In the genomic region with DNA sequence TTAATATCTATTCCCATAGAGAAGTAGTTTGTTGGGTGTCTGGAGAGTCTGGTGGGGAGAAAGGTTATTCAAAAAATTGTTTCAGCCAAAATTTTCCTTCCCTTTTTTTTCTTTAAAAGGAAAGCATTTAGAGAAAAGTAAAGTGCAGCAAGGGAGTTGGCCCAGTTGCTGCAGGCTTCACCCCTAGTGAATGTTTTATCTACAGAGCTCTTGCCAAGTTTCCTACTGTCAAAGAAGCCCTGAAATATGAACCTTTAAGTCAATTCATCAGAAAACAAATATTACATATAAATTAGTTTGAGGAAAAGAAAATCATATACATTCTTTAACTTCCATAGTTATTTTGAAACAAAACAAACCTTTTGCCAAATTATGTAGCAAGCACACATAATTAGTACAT, we compare ENCODE assay signal across 32 cellular contexts. TPM values are rescaled to one million over a fixed set of nuclear protein-coding genes. Genes with fewer than 3 reads are reported as not detected.
"Had no signal": no experiment of that assay in that cellular context is flagged by ENCODE, and none has a peak within 500 bp of the region (broad histone marks: within the 10 kb centered on the region; RNA-seq: fewer than 3 reads in every experiment).

No MANE protein-coding gene starts in this region.

- H3K27me3 ChIP-seq: ascending aorta, breast epithelium, cardiac muscle cell, esophagus muscularis mucosa, gastroesophageal sphincter, heart right ventricle had no signal

- H3K36me3 ChIP-seq: ascending aorta, breast epithelium, cardiac muscle cell, esophagus muscularis mucosa, gastroesophageal sphincter, heart right ventricle had no signal

- H3K4me1 ChIP-seq: ascending aorta, breast epithelium, esophagus muscularis mucosa, gastroesophageal sphincter had no signal

- ATAC-seq: activated CD4-positive, alpha-beta T cell treated with anti-CD3 and anti-CD28 coated beads for 36 hours; activated CD8-positive, alpha-beta memory T cell treated with anti-CD3 and anti-CD28 coated beads, Interleukin-2, amount 10 ng/mL, durations not matched to agents 7 days and 5 days; activated CD8-positive, alpha-beta T cell treated with anti-CD3 and anti-CD28 coated beads, Interleukin-2, amount 10 ng/mL, durations not matched to agents 7 days and 5 days; activated naive CD8-positive, alpha-beta T cell treated with anti-CD3 and anti-CD28 coated beads, Interleukin-2, amount 50 U/mL, for 24 hours; effector memory CD8-positive, alpha-beta T cell; gastroesophageal sphincter had no signal

- H3K27ac ChIP-seq: ascending aorta, breast epithelium, cardiac muscle cell, esophagus muscularis mucosa, gastroesophageal sphincter, heart right ventricle had no signal

- H3K4me3 ChIP-seq: ascending aorta, breast epithelium, cardiac muscle cell, esophagus muscularis mucosa, gastroesophageal sphincter, heart right ventricle had no signal

- H3K9me3 ChIP-seq: ascending aorta, breast epithelium, esophagus muscularis mucosa, gastroesophageal sphincter, heart right ventricle had no signal

- DNase-seq: activated CD4-positive, alpha-beta memory T cell treated with anti-CD3 and anti-CD28 coated beads for 36 hours; activated CD4-positive, alpha-beta T cell treated with anti-CD3 and anti-CD28 coated beads for 36 hours; activated CD4-positive, alpha-beta T cell treated with anti-CD3 and anti-CD28 coated beads, Interleukin-2, amount 10 ng/mL, durations not matched to agents 24 days and 14 days; activated CD4-positive, CD25-positive, alpha-beta regulatory T cell; activated CD4-positive, CD25-positive, alpha-beta regulatory T cell treated with anti-CD3 and anti-CD28 coated beads, Interleukin-2, amount 50 U/mL, for 72 hours; activated CD8-positive, alpha-beta memory T cell treated with anti-CD3 and anti-CD28 coated beads, Interleukin-2, amount 10 ng/mL, durations not matched to agents 7 days and 5 days; activated CD8-positive, alpha-beta memory T cell treated with anti-CD3 and anti-CD28 coated beads, Interleukin-2, amount 50 U/mL, for 4 hours; activated CD8-positive, alpha-beta T cell treated with anti-CD3 and anti-CD28 coated beads, Interleukin-2, amount 10 ng/mL, durations not matched to agents 7 days and 5 days; activated effector memory CD4-positive, alpha-beta T cell treated with anti-CD3 and anti-CD28 coated beads, Interleukin-2, amount 50 U/mL, for 16 hours; activated naive CD4-positive, alpha-beta T cell treated with anti-CD3 and anti-CD28 coated beads for 36 hours; activated naive CD8-positive, alpha-beta T cell treated with anti-CD3 and anti-CD28 coated beads for 36 hours; activated naive CD8-positive, alpha-beta T cell treated with anti-CD3 and anti-CD28 coated beads, Interleukin-2, amount 50 U/mL, for 24 hours; activated T-cell treated with anti-CD3 and anti-CD28 coated beads, Interleukin-2, amount 50 U/mL, for 1 hour; activated T-cell treated with anti-CD3 and anti-CD28 coated beads, Interleukin-2, amount 50 U/mL, for 48 hours; cortex of kidney; dermis blood vessel endothelial cell; effector CD4-positive, alpha-beta T cell; effector memory CD8-positive, alpha-beta T cell; erythroblast; foreskin melanocyte; heart right ventricle; T-helper 2 cell had no signal

RNA-seq across cellular contexts. Expression of gene HMGCLL1, which starts 25.0 kb away (rescaled TPM):
- total RNA-seq: activated CD4-positive, alpha-beta memory T cell treated with anti-CD3 and anti-CD28 coated beads for 36 hours; activated CD4-positive, alpha-beta T cell treated with anti-CD3 and anti-CD28 coated beads for 36 hours; activated CD4-positive, alpha-beta T cell treated with anti-CD3 and anti-CD28 coated beads, Interleukin-2, amount 10 ng/mL, durations not matched to agents 24 days and 14 days; activated CD8-positive, alpha-beta memory T cell treated with anti-CD3 and anti-CD28 coated beads for 36 hours; activated CD8-positive, alpha-beta memory T cell treated with anti-CD3 and anti-CD28 coated beads, Interleukin-2, amount 10 ng/mL, durations not matched to agents 7 days and 5 days; activated CD8-positive, alpha-beta T cell treated with anti-CD3 and anti-CD28 coated beads, Interleukin-2, amount 10 ng/mL, durations not matched to agents 7 days and 5 days; activated naive CD4-positive, alpha-beta T cell treated with anti-CD3 and anti-CD28 coated beads for 36 hours; activated naive CD8-positive, alpha-beta T cell treated with anti-CD3 and anti-CD28 coated beads for 36 hours; activated T-helper 1 cell treated with anti-CD3 and anti-CD28 coated beads, Interleukin-12 subunit alpha, Interleukin-12 subunit beta, Interleukin-2, Interleukin-4 antibody, amounts not matched to agents 30 ng/mL and 10 ng/mL and 1 ng/mL, durations not matched to agents 14 hours and 24 hours and 36 hours; activated T-helper 2 cell treated with anti-CD3 and anti-CD28 coated beads, Interferon-gamma antibody, Interleukin-2, Interleukin-4, amounts not matched to agents 10 μg/mL and 5 μg/mL and 100 μg/mL, durations not matched to agents 14 hours and 24 hours and 36 hours; dermis blood vessel endothelial cell; glomerular endothelial cell; T-helper 1 cell treated with Interleukin-12 subunit alpha and Interleukin-12 subunit beta and Interleukin-4 antibody, amounts not matched to agents 30 ng/mL and 1 ng/mL, for 36 hours had no signal
